29 cellular contexts compared by ENCODE assay signal in genomic region chr7:157205438-157205837, GRCh38.
"Had no signal": no experiment of that assay in that cellular context is flagged by ENCODE, and none has a peak within 500 bp of the region (broad histone marks: within the 10 kb centered on the region; RNA-seq: fewer than 3 reads in every experiment).

No MANE protein-coding gene starts in this region.

- H3K27ac ChIP-seq: brain microvascular endothelial cell, coronary artery, esophagus squamous epithelium, gastroesophageal sphincter had no signal

- DNase-seq: activated CD4-positive, alpha-beta T cell treated with anti-CD3 and anti-CD28 coated beads for 36 hours; activated CD4-positive, alpha-beta T cell treated with anti-CD3 and anti-CD28 coated beads, Interleukin-2, amount 10 ng/mL, durations not matched to agents 24 days and 14 days; activated CD4-positive, alpha-beta T cell treated with anti-CD3 and anti-CD28 coated beads, Interleukin-2, amount 50 U/mL, for 4 hours; activated CD4-positive, CD25-positive, alpha-beta regulatory T cell; activated CD4-positive, CD25-positive, alpha-beta regulatory T cell treated with anti-CD3 and anti-CD28 coated beads, Interleukin-2, amount 50 U/mL, for 72 hours; activated CD8-positive, alpha-beta memory T cell treated with anti-CD3 and anti-CD28 coated beads for 24 hours; activated CD8-positive, alpha-beta T cell treated with anti-CD3 and anti-CD28 coated beads for 36 hours; activated effector memory CD4-positive, alpha-beta T cell treated with Interleukin-2 at 50 U/mL for 16 hours; activated gamma-delta T cell treated with Interleukin-2 at 50 U/mL for 16 hours; activated naive CD4-positive, alpha-beta T cell treated with anti-CD3 and anti-CD28 coated beads, Interleukin-2, amount 50 U/mL, for 16 hours; activated naive CD4-positive, alpha-beta T cell treated with Interleukin-2 at 50 U/mL for 16 hours; activated T-cell treated with anti-CD3 and anti-CD28 coated beads, Interleukin-2, amount 50 U/mL, for 4 hours; amniotic stem cell; anterior cingulate cortex; brain microvascular endothelial cell; effector CD4-positive, alpha-beta T cell; effector memory CD8-positive, alpha-beta T cell; erythroblast; esophagus squamous epithelium; foreskin melanocyte; head of caudate nucleus; T-helper 1 cell; T-helper 17 cell; T1000 had no signal

- FAIRE-seq: astrocyte, bronchial epithelial cell had no signal

- H3K27me3 ChIP-seq: brain microvascular endothelial cell, esophagus squamous epithelium, gastroesophageal sphincter had no signal

- H3K9me3 ChIP-seq: esophagus squamous epithelium, gastroesophageal sphincter had no signal

- ATAC-seq: activated CD4-positive, alpha-beta T cell treated with anti-CD3 and anti-CD28 coated beads for 36 hours; activated CD8-positive, alpha-beta T cell treated with anti-CD3 and anti-CD28 coated beads for 36 hours; activated T-cell treated with anti-CD3 and anti-CD28 coated beads, Interleukin-2, amount 50 U/mL, for 4 hours; activated T-helper 17 cell treated with anti-CD3 and anti-CD28 coated beads, Interleukin-2, amount 50 U/mL, for 72 hours; effector memory CD8-positive, alpha-beta T cell; gastroesophageal sphincter; T-helper 17 cell had no signal

- H3K4me1 ChIP-seq: esophagus squamous epithelium, gastroesophageal sphincter had no signal

- H3K4me3 ChIP-seq: coronary artery, esophagus squamous epithelium, gastroesophageal sphincter had no signal
